ENCODE assay signal across 8 cellular contexts in genomic region chr2:230794472-230794871, GRCh38.
DNase-seq lines count a peak whose midpoint lies in the region; ATAC-seq and TF ChIP-seq lines count a peak whose summit lies in the region.

No MANE protein-coding gene starts in this region.

- H3K9me3 ChIP-seq in HEK293 (ENCODE audit: control insufficient read depth, insufficient read depth, low read depth, low read length) (no peaks in the 10 kb centered on the region), esophagus muscularis mucosa (peaks cover 0 to 1% (median 0%) of the 10 kb centered on the region in 4 donors), spleen (peaks cover 0 to 3% (median 0%) of the 10 kb centered on the region in 8 donors)

- intact Hi-C loops in esophagus muscularis mucosa (cut with DNase I) = loop anchor here (10.0 kb wide), 1 partner anchor 380 kb away; the partner anchor contains the start of gene SP100
- intact Hi-C loops in spleen (cut with DNase I; ENCODE audit: low total_unique reads) = loop anchor here (10.0 kb wide), 1 partner anchor 80 kb away; the partner anchor contains the start of gene CAB39

- CTCF ChIA-PET in HEK293 (lab: Yijun Ruan, JAX) = interaction anchor here (0.6 to 3.4 kb wide), 2 partner anchors 32 to 37 kb away, joined by 3 to 10 read pairs; no protein-coding TSS in a partner anchor

- no peak overlapping the region for H3K4me3 ChIP-seq in HEK293 (ENCODE audit: low read depth, low read length)
- H3K4me3 ChIP-seq in esophagus muscularis mucosa = peak overlapping the region in 2 of 4 donors; percentile 6 to 8
- H3K4me3 ChIP-seq in spleen = peak overlapping the region in 1 of 8 donors; percentile 28

- TF ChIP-seq CTCF in HEK293 (tag by site-specific recombination; IDR thresholded peaks at IDR 0.05) = no peak
- no peak for TF ChIP-seq CTCF in esophagus muscularis mucosa (IDR thresholded peaks at IDR 0.05)
- TF ChIP-seq CTCF in spleen (IDR thresholded peaks at IDR 0.05 in 8 of 11, conservative IDR thresholded peaks at IDR 0.05 in 3 of 11) = no peak

- DNase-seq in activated CD4-positive, alpha-beta T cell treated with anti-CD3 and anti-CD28 coated beads, Interleukin-2, amount 50 U/mL, for 48 hours = peak; percentile 43 to 49
- DNase-seq in esophagus muscularis mucosa (ENCODE audit: extremely low spot score) = no peak
- DNase-seq in spleen = no peak
- no peak for DNase-seq in 8988T

- WGBS in esophagus muscularis mucosa = 64% methylated on average over 6 of the region's 6 CpGs
- WGBS in spleen, 5 donors = 59 to 67% (median 65%) methylated on average over 6 of the region's 6 CpGs

- H3K27ac ChIP-seq in HEK293 (ENCODE audit: extremely low read depth, low read depth, low read length) (peak overlapping the region; percentile 71; the same call in 1 of the 2 replicates), esophagus muscularis mucosa (replicated peaks in 1 of 4) (peak overlapping the region; percentile 79 to 84 (median 82)), spleen (peak overlapping the region in 7 of 8 donors; percentile 60 to 87 (median 67))

- TF ChIP-seq POLR2A in esophagus muscularis mucosa (IDR thresholded peaks at IDR 0.05; ENCODE audit: low read depth) (no peak), spleen (IDR thresholded peaks at IDR 0.05) (no peak)

- H3K36me3 ChIP-seq in HEK293 (ENCODE audit: control insufficient read depth in 2 of 2, insufficient read depth in 1 of 2, low read length in 2 of 2) (peaks cover 6 to 59% of the 10 kb centered on the region in 2 experiments), esophagus muscularis mucosa (peaks cover 0 to 20% (median 9%) of the 10 kb centered on the region in 4 donors), spleen (peaks cover 0 to 80% (median 27%) of the 10 kb centered on the region in 6 donors)

- no peak for TF ChIP-seq EP300 in esophagus muscularis mucosa (IDR thresholded peaks at IDR 0.05)

- H3K4me1 ChIP-seq in HEK293 (ENCODE audit: control insufficient read depth, insufficient read depth, low read length) = peaks cover 15% of the 10 kb centered on the region
- H3K4me1 ChIP-seq in esophagus muscularis mucosa = peaks cover 54 to 94% (median 79%) of the 10 kb centered on the region in 4 donors
- H3K4me1 ChIP-seq in spleen = peaks cover 13 to 91% (median 55%) of the 10 kb centered on the region in 6 donors

- H3K27me3 ChIP-seq in esophagus muscularis mucosa (no peaks in the 10 kb centered on the region), spleen (replicated peaks in 1 of 7) (no peaks in the 10 kb centered on the region)

- ATAC-seq in GM18868 (IDR thresholded peaks at IDR 0.05; ENCODE audit: unreplicated experiment) (no peak), GM19351 (IDR thresholded peaks at IDR 0.05; ENCODE audit: unreplicated experiment) (no peak), GM18870 (IDR thresholded peaks at IDR 0.05; ENCODE audit: unreplicated experiment) (no peak)

- POLR2A ChIA-PET in HEK293 (lab: Yijun Ruan, JAX) = interaction anchor here (0.8 kb wide), 1 partner anchor 80 kb away, joined by 3 read pairs; no protein-coding TSS in a partner anchor

TF ChIP-seq in HEK293, 187 proteins besides CTCF, POLR2A, EP300 and RAD21:
- TF ChIP-seq ZFP69B (tag by site-specific recombination; IDR thresholded peaks at IDR 0.05) (no peak), ZNF514 (tag by site-specific recombination; IDR thresholded peaks at IDR 0.05) (no peak), ZNF626 (tag by site-specific recombination; IDR thresholded peaks at IDR 0.05) (no peak), ZNF302 (tag by site-specific recombination; IDR thresholded peaks at IDR 0.05; ENCODE audit: low read depth) (no peak), ZNF692 (tag by site-specific recombination; IDR thresholded peaks at IDR 0.05) (0 out of 2 replicates have a peak, but pooled peaks have one; percentile 38), ZNF548 (tag by site-specific recombination; IDR thresholded peaks at IDR 0.05) (no peak), HOXD13 (CRISPR knock-in tag; IDR thresholded peaks at IDR 0.05; ENCODE audit: borderline replicate concordance) (no peak)
TF ChIP-seq in HEK293: peak in this region for 1.

Comparison
In these comparisons a context has a peak if more than half of its experiments do, and no peak if none do; other contexts are left out.
1. DNase-seq: peak in activated CD4-positive, alpha-beta T cell treated with anti-CD3 and anti-CD28 coated beads, Interleukin-2, amount 50 U/mL, for 48 hours (2 of 2); none in esophagus muscularis mucosa (single experiment), spleen (single experiment) and 8988T (single experiment).
2. Peak in every context shown above with its lines, with median percentiles within 50 percentile points of each other: H3K27ac ChIP-seq.